8 cellular contexts compared by ENCODE assay signal in the genomic region with DNA sequence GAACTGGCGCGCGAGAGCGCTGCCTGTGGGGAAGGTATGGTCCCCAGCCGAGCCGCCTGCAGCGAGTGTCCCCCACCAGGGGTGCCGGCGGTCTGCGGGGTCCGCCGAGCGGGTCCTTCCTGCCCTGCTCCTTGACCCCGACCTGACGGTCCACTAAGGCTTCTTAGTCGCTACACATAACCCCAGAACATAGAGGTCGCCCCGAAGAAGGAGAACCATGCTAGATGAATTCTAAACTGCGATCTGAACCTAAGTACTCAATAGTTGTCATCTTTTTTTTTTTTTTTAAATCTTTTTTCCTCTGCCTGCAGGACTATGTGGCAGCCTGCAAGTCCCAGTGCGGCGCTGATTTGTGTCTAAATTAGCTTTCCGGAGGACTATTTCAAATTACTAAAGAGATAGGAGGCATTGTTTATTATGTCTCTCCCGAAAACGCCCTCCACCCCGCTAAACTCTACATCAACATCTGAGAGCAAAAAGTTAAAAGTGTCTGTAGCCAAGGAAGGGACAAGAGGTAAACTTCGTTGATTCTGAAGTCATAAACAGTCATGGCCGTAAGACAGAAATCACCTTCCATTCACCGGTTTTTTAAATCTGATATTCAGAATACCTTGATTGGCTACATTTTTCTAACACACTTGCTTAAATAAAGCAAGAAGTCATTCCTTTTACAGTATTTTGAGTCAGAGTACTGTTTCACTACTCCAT. TPM values are rescaled to one million over a fixed set of nuclear protein-coding genes. Genes with fewer than 3 reads are reported as not detected.
DNase-seq lines count a peak whose midpoint lies in the region; ATAC-seq and TF ChIP-seq lines count a peak whose summit lies in the region.

No MANE protein-coding gene starts in this region.

- no peaks in the 10 kb centered on the region for H3K79me1 ChIP-seq in mesendoderm (ENCODE audit: low read length)

- H2AK5ac ChIP-seq in mesendoderm (ENCODE audit: low read length), result no peak overlapping the region

- H4K8ac ChIP-seq in mesendoderm (ENCODE audit: low read depth, low read length), result no peak overlapping the region

- H2BK120ac ChIP-seq in mesendoderm (ENCODE audit: low read depth, low read length), result no peak overlapping the region

- H3K4me2 ChIP-seq in OCI-LY1 (ENCODE audit: low read length) (peak overlapping the region; percentile 91), mesendoderm (ENCODE audit: low read length) (peak overlapping the region; percentile 70)

- no peaks in the 10 kb centered on the region for H3K79me2 ChIP-seq in OCI-LY1 (ENCODE audit: insufficient read depth, low read length)
- H3K79me2 ChIP-seq in mesendoderm (ENCODE audit: control insufficient read depth, insufficient read depth, low read length), result no peaks in the 10 kb centered on the region

- H2AFZ ChIP-seq in OCI-LY1 (ENCODE audit: low read length), result no peak overlapping the region; the same call in 1 of the 2 replicates

- H4K5ac ChIP-seq in mesendoderm (ENCODE audit: low read length), result no peak overlapping the region

- intact Hi-C loops in aorta (cut with DNase I), result loop anchor here (5.0 kb wide), 3 partner anchors 239 to 339 kb away; a partner anchor contains a TSS

- H3F3A ChIP-seq in OCI-LY1 (ENCODE audit: insufficient read depth, low read length), result no peaks in the 10 kb centered on the region

- H3K27me3 ChIP-seq in OCI-LY1 (ENCODE audit: insufficient read depth, low read length) (no peaks in the 10 kb centered on the region), mesendoderm (ENCODE audit: insufficient read depth, low read length, poor library complexity) (no peaks in the 10 kb centered on the region), aorta (ENCODE audit: control insufficient read depth in 1 of 2, insufficient read depth in 2 of 2, low read length in 1 of 2) (no peaks in the 10 kb centered on the region)

- H3K4me3 ChIP-seq in OCI-LY1 (ENCODE audit: low read depth, low read length, poor library complexity, severe bottlenecking) (peak overlapping the region; percentile 80), choroid plexus epithelial cell (ENCODE audit: low read depth, low read length) (peak overlapping the region; percentile 89), mesendoderm (ENCODE audit: low read length) (peak overlapping the region; percentile 93), aorta (ENCODE audit: low read length in 2 of 2) (peak overlapping the region; percentile 71 to 82)

- no peaks in the 10 kb centered on the region for H3K9me2 ChIP-seq in OCI-LY1 (ENCODE audit: low read depth, low read length)

- no peak overlapping the region for H3K18ac ChIP-seq in mesendoderm (ENCODE audit: low read length)

- H3K27ac ChIP-seq in OCI-LY1 (ENCODE audit: low read depth, low read length, poor library complexity, severe bottlenecking), result no peak overlapping the region
- no peak overlapping the region for H3K27ac ChIP-seq in mesendoderm (ENCODE audit: low read depth, low read length)
- H3K27ac ChIP-seq in aorta (ENCODE audit: low read depth in 1 of 2, low read length in 2 of 2), result peak overlapping the region; percentile 47 to 90

- WGBS in mesendoderm (ENCODE audit: extremely low coverage, insufficient coverage, low lambda C conversion rate), result no CpG with 5 or more reads among the region's 28 CpGs
- 2 to 3% methylated on average over 28 of the region's 28 CpGs for WGBS in aorta, 2 donors

- DNase-seq in NCI-H2171 treated with DMSO at 0.1 percent for 48 hours (lab: John Stamatoyannopoulos, UW) (peak; percentile 45), NCI-H2171 (lab: John Stamatoyannopoulos, UW) (no peak), HEK293T (ENCODE audit: extremely low spot score) (no peak), choroid plexus epithelial cell (ENCODE audit: low read depth) (peak; percentile 34), mesendoderm (no peak), aorta (peak in 1 of 2 donors; percentile 48)
- no peak for DNase-seq in effector CD8-positive, alpha-beta T cell (lab: John Stamatoyannopoulos, UW)

- no peak overlapping the region for H3K4ac ChIP-seq in mesendoderm (ENCODE audit: low read depth, low read length)

- POLR2A ChIA-PET in HEK293T (lab: Yijun Ruan, JAX), result interaction anchor here (0.6 to 2.2 kb wide), 4 partner anchors 72 to 286 kb away, joined by 3 to 12 read pairs (median 3); a partner anchor contains a TSS

- H3K9me3 ChIP-seq in OCI-LY1 (ENCODE audit: low read length) (no peaks in the 10 kb centered on the region), aorta (ENCODE audit: control insufficient read depth, low read length) (no peaks in the 10 kb centered on the region)

- H3K36me3 ChIP-seq in OCI-LY1 (ENCODE audit: insufficient read depth, low read length) (no peaks in the 10 kb centered on the region), mesendoderm (ENCODE audit: control insufficient read depth, insufficient read depth, low read length) (no peaks in the 10 kb centered on the region), aorta (ENCODE audit: control insufficient read depth in 1 of 2, insufficient read depth in 2 of 2, low read length in 1 of 2) (no peaks in the 10 kb centered on the region)

- ATAC-seq in aorta (ENCODE audit: low FRiP score), result no peak

- peak overlapping the region; percentile 86 for H3K56ac ChIP-seq in mesendoderm (ENCODE audit: low read length)

- H4K20me1 ChIP-seq in OCI-LY1 (ENCODE audit: insufficient read depth, low read length), result no peaks in the 10 kb centered on the region

- no peak overlapping the region for H2BK5ac ChIP-seq in mesendoderm (ENCODE audit: low read length)

- CTCF ChIA-PET in HEK293T (lab: Yijun Ruan, JAX), result no interaction called here

- H2BK15ac ChIP-seq in mesendoderm (replicated peaks; ENCODE audit: low read depth), result no peak overlapping the region

- no peak overlapping the region for H3K23ac ChIP-seq in mesendoderm (ENCODE audit: low read length)

- H3K4me1 ChIP-seq in OCI-LY1 (ENCODE audit: insufficient read depth, low read length, severe bottlenecking) (peaks cover 13% of the 10 kb centered on the region), mesendoderm (ENCODE audit: control insufficient read depth, low read depth, low read length) (no peaks in the 10 kb centered on the region), aorta (ENCODE audit: control insufficient read depth in 1 of 2, insufficient read depth in 2 of 2, low read length in 2 of 2) (no peaks in the 10 kb centered on the region)

- TF ChIP-seq CTCF in OCI-LY1 (IDR thresholded peaks at IDR 0.05; ENCODE audit: low read length) (no peak), choroid plexus epithelial cell (conservative IDR thresholded peaks at IDR 0.05; ENCODE audit: low read depth, low read length) (no peak)

- peak overlapping the region; percentile 79 for H3K9ac ChIP-seq in OCI-LY1 (ENCODE audit: low read length)
- H3K9ac ChIP-seq in mesendoderm (ENCODE audit: low read length), result peak overlapping the region; percentile 74

TF ChIP-seq in HEK293T, 16 proteins besides CTCF, POLR2A, EP300 and RAD21:
- TF ChIP-seq ZNF384 (IDR thresholded peaks at IDR 0.05) (peak; percentile 49), BHLHE40 (IDR thresholded peaks at IDR 0.05; ENCODE audit: borderline replicate concordance) (no peak)

RNA-seq across cellular contexts. Expression of a gene that starts 0.5 kb away (rescaled TPM):
- 0.18 TPM for polyA plus RNA-seq in mesendoderm (2013, experiment 1 of 2)
- 0.03 TPM for polyA plus RNA-seq in mesendoderm (2013, experiment 2 of 2)
- not detected for total RNA-seq in aorta
- not detected for polyA plus RNA-seq in aorta

Comparison
In these comparisons a context has a peak if more than half of its experiments do, and no peak if none do; other contexts are left out.
1. DNase-seq: peak in NCI-H2171 treated with DMSO at 0.1 percent for 48 hours (single experiment) and choroid plexus epithelial cell (single experiment); none in NCI-H2171 (single experiment), HEK293T (single experiment), mesendoderm (single experiment) and effector CD8-positive, alpha-beta T cell (single experiment).
2. H3K27ac ChIP-seq: peak in aorta (2 of 2); none in OCI-LY1 (single experiment) and mesendoderm (single experiment).
3. Peak in every context shown above with its lines, with median percentiles within 50 percentile points of each other: H3K4me3 ChIP-seq.